9 cellular contexts compared by ENCODE assay signal in genomic region chr5:140557136-140557805, GRCh38. TPM values are rescaled to one million over a fixed set of nuclear protein-coding genes. Genes with fewer than 3 reads are reported as not detected.
DNase-seq lines count a peak whose midpoint lies in the region; ATAC-seq, FAIRE-seq and TF ChIP-seq lines count a peak whose summit lies in the region.
"Had no signal": no experiment of that assay in that cellular context is flagged by ENCODE, and none has a peak within 500 bp of the region (broad histone marks: within the 10 kb centered on the region; RNA-seq: fewer than 3 reads in every experiment).

TSS of gene SRA1 (minus strand) at chr5:140557473. CDS start at chr5:140557452, 21 bp downstream.

- H3K4me3 Mint-ChIP-seq in activated CD4-positive, alpha-beta T cell treated with anti-CD3 and anti-CD28 coated beads, Interleukin-2, amount 10 ng/mL, durations not matched to agents 24 days and 14 days = peak within 1 kb of the TSS; percentile 84

- peaks cover 9% of the 10 kb centered on the region for H3K36me3 ChIP-seq in BJ (ENCODE audit: control insufficient read depth, insufficient read depth, low read length)

- peak within 1 kb of the TSS; percentile 82 for H3K27ac Mint-ChIP-seq in activated CD4-positive, alpha-beta T cell treated with anti-CD3 and anti-CD28 coated beads, Interleukin-2, amount 10 ng/mL, durations not matched to agents 24 days and 14 days

- H3K4me3 ChIP-seq in BJ (ENCODE audit: low read depth, low read length) = peak within 1 kb of the TSS; percentile 90
- peak within 1 kb of the TSS; percentile 90 for H3K4me3 ChIP-seq in coronary artery

- H3K36me3 Mint-ChIP-seq in activated CD4-positive, alpha-beta T cell treated with anti-CD3 and anti-CD28 coated beads, Interleukin-2, amount 10 ng/mL, durations not matched to agents 24 days and 14 days (ENCODE audit: low read depth) = peaks cover 39% of the 10 kb centered on the region

- TF ChIP-seq CTCF in BJ (IDR thresholded peaks at IDR 0.05; ENCODE audit: insufficient read depth, low read depth, low read length) (no peak), coronary artery (IDR thresholded peaks at IDR 0.05) (no peak)

- H3K27me3 Mint-ChIP-seq in activated CD4-positive, alpha-beta T cell treated with anti-CD3 and anti-CD28 coated beads, Interleukin-2, amount 10 ng/mL, durations not matched to agents 24 days and 14 days = no peaks in the 10 kb centered on the region

- no peaks in the 10 kb centered on the region for H3K9me3 Mint-ChIP-seq in activated CD4-positive, alpha-beta T cell treated with anti-CD3 and anti-CD28 coated beads, Interleukin-2, amount 10 ng/mL, durations not matched to agents 24 days and 14 days

- CTCF ChIA-PET in BJ (lab: Yijun Ruan, JAX) = interaction anchor here (1.2 to 2.1 kb wide), 4 partner anchors 10 to 185 kb away, joined by 3 to 9 read pairs (median 4); partner anchors contain the start of gene EIF4EBP3

- intact Hi-C loops in activated CD4-positive, alpha-beta T cell treated with anti-CD3 and anti-CD28 coated beads, Interleukin-2, amount 10 ng/mL, durations not matched to agents 24 days and 14 days (cut with micrococcal nuclease) = loop anchor here (1.0 to 10.0 kb wide), 5 partner anchors 10 to 445 kb away; partner anchors contain the start of genes ANKHD1, CYSTM1, EIF4EBP3 and PURA

- peaks cover 47% of the 10 kb centered on the region for H3K4me1 Mint-ChIP-seq in activated CD4-positive, alpha-beta T cell treated with anti-CD3 and anti-CD28 coated beads, Interleukin-2, amount 10 ng/mL, durations not matched to agents 24 days and 14 days

- POLR2A ChIA-PET in BJ (lab: Charles Lee) = interaction anchor here (1.3 kb wide), 1 partner anchor 9 kb away, joined by 10 read pairs; the partner anchor contains the start of gene EIF4EBP3

- peak; percentile 90 for FAIRE-seq in GM19239 (lab: Jason Lieb, UNC)
- FAIRE-seq: islet of Langerhans had no signal

- H3K27me3 ChIP-seq in BJ (ENCODE audit: control insufficient read depth, insufficient read depth, low read length) = no peaks in the 10 kb centered on the region

- DNase-seq in BJ (ENCODE audit: low read depth) (peak; percentile 41), GM19239 (ENCODE audit: insufficient read length, low spot score) (peak; percentile 83), NCI-H510A treated with DMSO at 0.1 percent for 48 hours (lab: John Stamatoyannopoulos, UW) (peak; percentile 65), coronary artery (ENCODE audit: low spot score) (peak; percentile 95), left lobe of liver (ENCODE audit: low spot score) (peak; percentile 96)
- peak; percentile 98 for DNase-seq in activated CD4-positive, alpha-beta T cell treated with anti-CD3 and anti-CD28 coated beads, Interleukin-2, amount 10 ng/mL, durations not matched to agents 24 days and 14 days
- DNase-seq in stimulated activated CD4-positive, alpha-beta T cell treated with anti-CD3 and anti-CD28 coated beads, Interleukin-2, amount 100 ng/mL, for 24 hours = peak; percentile 88 to 93

- ATAC-seq in HG03442 (IDR thresholded peaks at IDR 0.05; ENCODE audit: unreplicated experiment) (peak; percentile 95), left lobe of liver (peak; percentile 75)

- peak within 1 kb of the TSS; percentile 87 to 92 for H3K27ac ChIP-seq in coronary artery

RNA-seq across cellular contexts. Expression of gene SRA1, which starts in this region (rescaled TPM):
- polyA plus RNA-seq in BJ (2011; rRNA removed) = 46.2 and 51.1 TPM in 2 replicates
- 17.7 and 21.4 TPM in 2 replicates for polyA minus RNA-seq in BJ (2011; rRNA and poly(A)+ RNA removed)
- 53.8 and 54.9 TPM in 2 replicates for total RNA-seq in activated CD4-positive, alpha-beta T cell treated with anti-CD3 and anti-CD28 coated beads, Interleukin-2, amount 10 ng/mL, durations not matched to agents 24 days and 14 days
- 19.5 TPM for total RNA-seq in left lobe of liver

Comparison
In these comparisons a context has a peak if more than half of its experiments do, and no peak if none do; other contexts are left out.
1. Peak in every context shown above with its lines: DNase-seq, ATAC-seq, H3K4me3 ChIP-seq and H3K27ac ChIP-seq.
2. DNase-seq: peak in every context shown above with its lines; median percentile 98 in activated CD4-positive, alpha-beta T cell treated with anti-CD3 and anti-CD28 coated beads, Interleukin-2, amount 10 ng/mL, durations not matched to agents 24 days and 14 days; 96 in left lobe of liver; 95 in coronary artery; 90 in stimulated activated CD4-positive, alpha-beta T cell treated with anti-CD3 and anti-CD28 coated beads, Interleukin-2, amount 100 ng/mL, for 24 hours; 83 in GM19239; 65 in NCI-H510A treated with DMSO at 0.1 percent for 48 hours; 41 in BJ.